In genomic region chr10:123639131-123639530, GRCh38 we compare ENCODE assay signal across 20 cellular contexts. TPM values are rescaled to one million over a fixed set of nuclear protein-coding genes. Genes with fewer than 3 reads are reported as not detected.
DNase-seq lines count a peak whose midpoint lies in the region; ATAC-seq, FAIRE-seq and TF ChIP-seq lines count a peak whose summit lies in the region.
"Had no signal": no experiment of that assay in that cellular context is flagged by ENCODE, and none has a peak within 500 bp of the region (broad histone marks: within the 10 kb centered on the region; RNA-seq: fewer than 3 reads in every experiment).

No MANE protein-coding gene starts in this region.

- no peak overlapping the region for H3T11ph ChIP-seq in H9 (ENCODE audit: low read length)

- H3K9me3 ChIP-seq in H9 (ENCODE audit: control insufficient read depth, low read depth, low read length), result no peaks in the 10 kb centered on the region
- H3K9me3 ChIP-seq in endodermal cell (ENCODE audit: control insufficient read depth, low read length), result no peaks in the 10 kb centered on the region
- no peaks in the 10 kb centered on the region for H3K9me3 ChIP-seq in neuronal stem cell (replicated peaks in 1 of 2; ENCODE audit: control insufficient read depth in 2 of 2, insufficient read depth in 1 of 2, low read depth in 1 of 2, low read length in 2 of 2)
- H3K9me3 ChIP-seq in heart left ventricle, result no peaks in the 10 kb centered on the region
- H3K9me3 ChIP-seq: A549, Caco-2 had no signal

- no peak overlapping the region for H3K56ac ChIP-seq in H9 (ENCODE audit: insufficient read length, low read depth, low read length)

- H2BK15ac ChIP-seq in H9 (ENCODE audit: low read depth, low read length) (no peak overlapping the region), neuronal stem cell (ENCODE audit: low read length) (no peak overlapping the region)

- WGBS in H9 (ENCODE audit: extremely low coverage, insufficient read length, low lambda C conversion rate), result no CpG with 5 or more reads among the region's 3 CpGs
- 85 to 100% methylated on average over 1 to 3 of the region's 3 CpGs for WGBS in endodermal cell (ENCODE audit: insufficient coverage in 1 of 2, insufficient read length in 1 of 2), 2 experiments
- no CpG with 5 or more reads among the region's 3 CpGs for WGBS in neuronal stem cell (ENCODE audit: extremely low coverage in 2 of 2, insufficient read length in 2 of 2, insufficient replicate concordance in 1 of 2), 2 donors
- WGBS in heart left ventricle, 4 donors, result 39 to 77% (median 60%) methylated on average over 3 of the region's 3 CpGs

- no peak overlapping the region for H3K4me3 ChIP-seq in bronchial epithelial cell (ENCODE audit: low read depth, low read length)
- no peak overlapping the region for H3K4me3 ChIP-seq in endodermal cell (ENCODE audit: low read length)
- H3K4me3 ChIP-seq in neuronal stem cell (ENCODE audit: low read length in 2 of 2), result no peak overlapping the region
- H3K4me3 ChIP-seq in heart left ventricle, result no peak overlapping the region
- H3K4me3 ChIP-seq: A549 had no signal

- H2BK12ac ChIP-seq in H9 (ENCODE audit: insufficient read length, low read depth, low read length) (no peak overlapping the region), neuronal stem cell (ENCODE audit: low read length) (no peak overlapping the region)

- no peaks in the 10 kb centered on the region for H3K9me3 Mint-ChIP-seq in H9
- H3K9me3 Mint-ChIP-seq in endodermal cell, result no peaks in the 10 kb centered on the region
- H3K9me3 Mint-ChIP-seq: CD4-positive, alpha-beta T cell had no signal

- no peak overlapping the region for H2AFZ ChIP-seq in H9 (ENCODE audit: low read length)
- no peak overlapping the region for H2AFZ ChIP-seq in neuronal stem cell (ENCODE audit: low read length)

- H3K36me3 ChIP-seq in bronchial epithelial cell (ENCODE audit: control insufficient read depth, insufficient read depth, low read length) (no peaks in the 10 kb centered on the region), endodermal cell (ENCODE audit: control insufficient read depth, insufficient read depth, low read length) (no peaks in the 10 kb centered on the region), neuronal stem cell (replicated peaks in 1 of 2; ENCODE audit: control insufficient read depth in 2 of 2, insufficient read depth in 2 of 2, low read length in 2 of 2) (no peaks in the 10 kb centered on the region), heart left ventricle (no peaks in the 10 kb centered on the region)

- ATAC-seq in heart left ventricle, result no peak
- ATAC-seq in GM18858 (IDR thresholded peaks at IDR 0.05; ENCODE audit: unreplicated experiment), result no peak
- ATAC-seq: A549 had no signal

- H3K27ac Mint-ChIP-seq in H9 (0 out of 7 replicates have a peak overlapping the region, but pooled peaks of 1 of the 3 experiments have one; percentile 96), endodermal cell (no peak overlapping the region)
- H3K27ac Mint-ChIP-seq: CD4-positive, alpha-beta T cell had no signal

- H3K4me1 Mint-ChIP-seq in H9 (peaks cover 33 to 39% of the 10 kb centered on the region in 2 experiments), endodermal cell (peaks cover 4% of the 10 kb centered on the region)

- H4K20me1 ChIP-seq in H9 (ENCODE audit: control insufficient read depth, insufficient read depth, insufficient read length), result no peaks in the 10 kb centered on the region

- H3K14ac ChIP-seq in H9 (ENCODE audit: insufficient read depth, low read length), result no peak overlapping the region
- H3K14ac ChIP-seq in neuronal stem cell (ENCODE audit: low read length), result peak overlapping the region; percentile 22

- no peak overlapping the region for H2BK20ac ChIP-seq in H9 (ENCODE audit: low read depth, low read length, poor library complexity, severe bottlenecking)

- H3K4me3 Mint-ChIP-seq in H9 (no peak overlapping the region), endodermal cell (no peak overlapping the region)
- H3K4me3 Mint-ChIP-seq: CD4-positive, alpha-beta T cell had no signal

- no peaks in the 10 kb centered on the region for H3K79me1 ChIP-seq in H9 (ENCODE audit: insufficient read depth, low read depth, low read length, poor library complexity, severe bottlenecking)
- H3K79me1 ChIP-seq in neuronal stem cell (ENCODE audit: low read depth, low read length), result no peaks in the 10 kb centered on the region

- no peak overlapping the region for H4K5ac ChIP-seq in H9 (ENCODE audit: insufficient read length, low read depth, low read length)

- H3K27ac ChIP-seq in H9 (ENCODE audit: insufficient read length, low read depth, low read length) (no peak overlapping the region), endodermal cell (ENCODE audit: low read depth, low read length) (no peak overlapping the region), neuronal stem cell (replicated peaks; ENCODE audit: low read length) (no peak overlapping the region), heart left ventricle (no peak overlapping the region)
- H3K27ac ChIP-seq: 22Rv1, A549, C4-2B had no signal

- H2BK5ac ChIP-seq in H9 (ENCODE audit: insufficient read length, low read length) (no peak overlapping the region), neuronal stem cell (ENCODE audit: low read length) (no peak overlapping the region)

- H4K8ac ChIP-seq in H9 (replicated peaks; ENCODE audit: insufficient read length, low read depth, low read length) (no peak overlapping the region), neuronal stem cell (ENCODE audit: low read depth, low read length) (no peak overlapping the region)

- no peaks in the 10 kb centered on the region for H3K27me3 ChIP-seq in H9 (ENCODE audit: insufficient read depth, low read length)
- no peaks in the 10 kb centered on the region for H3K27me3 ChIP-seq in bronchial epithelial cell (ENCODE audit: control insufficient read depth, insufficient read depth, low read length)
- H3K27me3 ChIP-seq in endodermal cell (ENCODE audit: control insufficient read depth, insufficient read depth, low read length, poor library complexity, severe bottlenecking), result no peaks in the 10 kb centered on the region
- H3K27me3 ChIP-seq in neuronal stem cell (ENCODE audit: control insufficient read depth in 3 of 3, insufficient read depth in 3 of 3, low read depth in 1 of 3, low read length in 3 of 3), result no peaks in the 10 kb centered on the region
- peaks cover 0 to 37% (median 0%) of the 10 kb centered on the region in 9 donors for H3K27me3 ChIP-seq in heart left ventricle

- FAIRE-seq in bronchial epithelial cell (lab: Jason Lieb, UNC), result peak; percentile 58
- FAIRE-seq: A549, D721Med, G401.6, GM12891 had no signal

- TF ChIP-seq CTCF in H9 (conservative IDR thresholded peaks at IDR 0.05) (no peak), bronchial epithelial cell (IDR thresholded peaks at IDR 0.05; ENCODE audit: insufficient read depth, low read length, severe bottlenecking) (no peak), endodermal cell (conservative IDR thresholded peaks at IDR 0.05) (no peak), heart left ventricle (IDR thresholded peaks at IDR 0.05) (no peak)

- DNase-seq in H9 (peak; percentile 18), bronchial epithelial cell (ENCODE audit: low read depth) (no peak), endodermal cell (peak; percentile 39), neuronal stem cell (ENCODE audit: low spot score) (no peak), heart left ventricle (no peak), putamen (ENCODE audit: low spot score) (no peak), dedifferentiated amniotic fluid mesenchymal stem cell (ENCODE audit: extremely low spot score) (no peak)
- DNase-seq: AML-193; Caco-2; CD4-positive, alpha-beta T cell; HCEC 1CT had no signal

- H4K91ac ChIP-seq in H9 (ENCODE audit: insufficient read length, low read depth, low read length) (no peak overlapping the region), neuronal stem cell (ENCODE audit: low read depth, low read length, poor library complexity) (no peak overlapping the region)

- H3K4me2 ChIP-seq in H9 (ENCODE audit: insufficient read depth, insufficient read length, low read length), result no peak overlapping the region
- H3K4me2 ChIP-seq in neuronal stem cell (ENCODE audit: insufficient read depth, low read length, poor library complexity, severe bottlenecking), result no peak overlapping the region
- H3K4me2 ChIP-seq: A549 had no signal

- H2BK120ac ChIP-seq in H9 (ENCODE audit: low read depth, low read length, poor library complexity, severe bottlenecking) (no peak overlapping the region), neuronal stem cell (ENCODE audit: low read depth, low read length) (no peak overlapping the region)

- no peaks in the 10 kb centered on the region for H3K23me2 ChIP-seq in H9 (ENCODE audit: insufficient read length, low read depth, low read length, poor library complexity, severe bottlenecking)

- peaks cover 7% of the 10 kb centered on the region for H3K27me3 Mint-ChIP-seq in H9 (ENCODE audit: low read depth)
- H3K27me3 Mint-ChIP-seq in endodermal cell (ENCODE audit: insufficient read depth), result peaks cover 12% of the 10 kb centered on the region

- intact Hi-C loops in heart left ventricle (cut with DNase I), result no loop called here

- H3K23ac ChIP-seq in H9 (ENCODE audit: insufficient read length, low read depth, low read length) (no peak overlapping the region), neuronal stem cell (ENCODE audit: low read depth, low read length, poor library complexity) (no peak overlapping the region)

- H3K4me1 ChIP-seq in H9 (ENCODE audit: insufficient read depth, low read length), result peaks cover 17% of the 10 kb centered on the region
- no peaks in the 10 kb centered on the region for H3K4me1 ChIP-seq in endodermal cell (ENCODE audit: control insufficient read depth, insufficient read depth, low read length)
- H3K4me1 ChIP-seq in neuronal stem cell (ENCODE audit: control insufficient read depth in 2 of 2, insufficient read depth in 1 of 2, low read depth in 1 of 2, low read length in 2 of 2), result no peaks in the 10 kb centered on the region
- no peaks in the 10 kb centered on the region for H3K4me1 ChIP-seq in heart left ventricle
- H3K4me1 ChIP-seq: A549, Caco-2 had no signal

- no peak overlapping the region for H3K9ac ChIP-seq in H9 (ENCODE audit: extremely low read depth, insufficient read length, low read length)
- H3K9ac ChIP-seq in endodermal cell (ENCODE audit: extremely low read depth, low read length, poor library complexity, severe bottlenecking), result no peak overlapping the region
- H3K9ac ChIP-seq in neuronal stem cell (ENCODE audit: low read depth, low read length, poor library complexity), result no peak overlapping the region

- H3K79me2 ChIP-seq in H9 (ENCODE audit: insufficient read depth, low read length), result no peaks in the 10 kb centered on the region

- H3K36me3 Mint-ChIP-seq in H9 (ENCODE audit: insufficient read depth in 1 of 3, low read depth in 3 of 3), result no peaks in the 10 kb centered on the region
- H3K36me3 Mint-ChIP-seq in endodermal cell (ENCODE audit: low read depth), result no peaks in the 10 kb centered on the region

- no peak for TF ChIP-seq POLR2A in heart left ventricle (IDR thresholded peaks at IDR 0.05)

- H3K18ac ChIP-seq in H9 (ENCODE audit: insufficient read length, low read depth, low read length) (no peak overlapping the region), neuronal stem cell (ENCODE audit: low read length) (no peak overlapping the region)

- H3K4ac ChIP-seq in H9 (ENCODE audit: low read depth, low read length) (no peak overlapping the region), neuronal stem cell (ENCODE audit: low read length) (no peak overlapping the region)

- H2AK5ac ChIP-seq in H9 (ENCODE audit: insufficient read length, low read length) (no peak overlapping the region), neuronal stem cell (ENCODE audit: low read depth, low read length) (no peak overlapping the region)

RNA-seq across cellular contexts. Expression of gene GPR26, which starts 27.0 kb away (rescaled TPM):
- total RNA-seq in H9 (2021) (0.07 and 0.09 TPM in 2 replicates), bronchial epithelial cell (not detected in 2 replicates), endodermal cell (not detected), heart left ventricle (not detected)
- polyA plus RNA-seq in endodermal cell (2013, experiment 1 of 2), result not detected
- polyA plus RNA-seq in endodermal cell (2013, experiment 2 of 2), result not detected
- polyA plus RNA-seq in neuronal stem cell (2013, experiment 1 of 2), result under 0.01 TPM
- polyA plus RNA-seq in neuronal stem cell (2013, experiment 2 of 2), result 0.01 TPM
- polyA plus RNA-seq in heart left ventricle, result not detected
- total RNA-seq: Caco-2; CD4-positive, alpha-beta T cell; H4; HT-29 had no signal
- polyA plus RNA-seq: A549 had no signal

Comparison
In these comparisons a context has a peak if more than half of its experiments do, and no peak if none do; other contexts are left out.
1. DNase-seq: peak in H9 (single experiment) and endodermal cell (single experiment); none in bronchial epithelial cell (single experiment), neuronal stem cell (single experiment), heart left ventricle (0 of 5), putamen (single experiment) and dedifferentiated amniotic fluid mesenchymal stem cell (single experiment).